Comparison of ENCODE assay signal across 8 cellular contexts in genomic region chr1:197924516-197925123, GRCh38. TPM values are rescaled to one million over a fixed set of nuclear protein-coding genes. Genes with fewer than 3 reads are reported as not detected.
DNase-seq lines count a peak whose midpoint lies in the region; ATAC-seq and TF ChIP-seq lines count a peak whose summit lies in the region.

No MANE protein-coding gene starts in this region.

- DNase-seq in COLO829 (ENCODE audit: low spot score) = peak; percentile 61
- DNase-seq in NCI-H460 (ENCODE audit: extremely low read depth, low read depth) = peak; percentile 72
- DNase-seq in body of pancreas = peak; percentile 48 to 66 (median 59)
- no peak for DNase-seq in right lobe of liver
- DNase-seq in cortex of kidney (lab: John Stamatoyannopoulos, UW) = no peak

- H3K4me3 ChIP-seq in body of pancreas (no peak overlapping the region), right lobe of liver (no peak overlapping the region)

- TF ChIP-seq CTCF in body of pancreas (IDR thresholded peaks at IDR 0.05) (peak; percentile 46 to 77 (median 68)), right lobe of liver (IDR thresholded peaks at IDR 0.05) (peak; percentile 68 to 84 (median 74))

- H3K36me3 ChIP-seq in body of pancreas (replicated peaks in 1 of 2; ENCODE audit: insufficient read depth in 1 of 2, low read depth in 2 of 2) (no peaks in the 10 kb centered on the region), right lobe of liver (no peaks in the 10 kb centered on the region)

- intact Hi-C loops in body of pancreas (cut with DNase I) = no loop called here
- intact Hi-C loops in right lobe of liver (cut with DNase I) = loop anchor here in 1 of 2 donors (10.0 kb wide), 1 partner anchor 230 kb away; no protein-coding TSS in a partner anchor

- H3K27me3 ChIP-seq in body of pancreas (peaks cover 0 to 23% of the 10 kb centered on the region in 2 donors), right lobe of liver (peaks cover 6 to 15% of the 10 kb centered on the region in 2 donors)

- H3K27ac ChIP-seq in body of pancreas (no peak overlapping the region), right lobe of liver (no peak overlapping the region)

- ATAC-seq in GM18867 (IDR thresholded peaks at IDR 0.05; ENCODE audit: unreplicated experiment) = peak; percentile 79
- ATAC-seq in HG03175 (IDR thresholded peaks at IDR 0.05; ENCODE audit: unreplicated experiment) = peak; percentile 77
- peak; percentile 58 for ATAC-seq in body of pancreas
- peak; percentile 72 to 82 (median 80) for ATAC-seq in right lobe of liver
- ATAC-seq in GM19328 (IDR thresholded peaks at IDR 0.05; ENCODE audit: unreplicated experiment) = no peak

- TF ChIP-seq POLR2A in body of pancreas (IDR thresholded peaks at IDR 0.05) (no peak), right lobe of liver (IDR thresholded peaks at IDR 0.05) (no peak)

- H3K4me1 ChIP-seq in body of pancreas = peaks cover 27% of the 10 kb centered on the region
- peaks cover 0 to 7% (median 0%) of the 10 kb centered on the region in 4 donors for H3K4me1 ChIP-seq in right lobe of liver

- 4 to 7% methylated on average over 2 of the region's 4 CpGs for WGBS in body of pancreas, 2 donors
- 37% methylated on average over 4 of the region's 4 CpGs for WGBS in right lobe of liver (ENCODE audit: insufficient coverage, low coverage, low lambda C conversion rate, missing lambda C conversion rate)

- H3K9me3 ChIP-seq in body of pancreas (no peaks in the 10 kb centered on the region), right lobe of liver (no peaks in the 10 kb centered on the region)

RNA-seq across cellular contexts. Expression of gene LHX9, which starts 7.4 kb away (rescaled TPM):
- total RNA-seq in NCI-H460 (2014; rRNA removed; shearing (Covaris generic)) = 1.5 and 2.5 TPM in 2 replicates
- 0.10 and 0.13 TPM in 2 replicates for polyA plus RNA-seq in NCI-H460 (2014; cell fraction: nucleus; rRNA removed)
- total RNA-seq in body of pancreas (not detected), right lobe of liver (1 to 10 TPM in 2 of 6 experiments, under 1 TPM in 3, not detected in 1; 0.12 to 1.9 (median 0.81) TPM)

RNA-seq across cellular contexts. Expression of gene C1orf53, which starts 22.2 kb away (rescaled TPM):
- total RNA-seq in NCI-H460 (2014; rRNA removed; shearing (Covaris generic)) = 8.9 and 10.6 TPM in 2 replicates
- polyA plus RNA-seq in NCI-H460 (2014; cell fraction: nucleus; rRNA removed) = 14.0 and 34.1 TPM in 2 replicates
- total RNA-seq in body of pancreas = 1 to 10 TPM; 2.1 to 3.6 TPM
- 1 to 10 TPM; 4.0 to 8.9 (median 6.2) TPM for total RNA-seq in right lobe of liver

Comparison
In these comparisons a context has a peak if more than half of its experiments do, and no peak if none do; other contexts are left out.
1. DNase-seq: peak in COLO829 (single experiment), NCI-H460 (single experiment) and body of pancreas (4 of 4); none in right lobe of liver (0 of 3) and cortex of kidney (single experiment).